ENCODE assay signal across 8 cellular contexts in genomic region chr11:10366568-10367331, GRCh38.
DNase-seq lines count a peak whose midpoint lies in the region; ATAC-seq, FAIRE-seq and TF ChIP-seq lines count a peak whose summit lies in the region.

No MANE protein-coding gene starts in this region.

- intact Hi-C loops in Right ventricle myocardium superior (cut with DNase I), result no loop called here

- H3K27ac ChIP-seq in DOHH2 (ENCODE audit: low read depth, low read length), result no peak overlapping the region
- H3K27ac ChIP-seq in SK-N-SH (ENCODE audit: low read depth in 2 of 2, low read length in 1 of 2), result no peak overlapping the region; a peak in 1 of 4 replicates

- H3K27me3 ChIP-seq in DOHH2 (ENCODE audit: control insufficient read depth, low read length), result no peaks in the 10 kb centered on the region
- no peaks in the 10 kb centered on the region for H3K27me3 ChIP-seq in MG63
- H3K27me3 ChIP-seq in SK-N-SH (ENCODE audit: insufficient read depth), result no peaks in the 10 kb centered on the region

- no peaks in the 10 kb centered on the region for H3K36me3 Mint-ChIP-seq in activated naive CD4-positive, alpha-beta T cell treated with anti-CD3 and anti-CD28 coated beads, Interleukin-2, amount 50 U/mL, for 72 hours

- POLR2A ChIA-PET in SK-N-SH (lab: Yijun Ruan, JAX), result no interaction called here

- no peaks in the 10 kb centered on the region for H3K36me3 ChIP-seq in DOHH2 (ENCODE audit: control insufficient read depth, low read length)
- no peaks in the 10 kb centered on the region for H3K36me3 ChIP-seq in MG63
- no peaks in the 10 kb centered on the region for H3K36me3 ChIP-seq in SK-N-SH (replicated peaks in 1 of 2; ENCODE audit: control insufficient read depth in 1 of 2, insufficient read depth in 2 of 2, low read length in 1 of 2)

- H4K20me1 ChIP-seq in DOHH2 (ENCODE audit: control insufficient read depth, insufficient read depth, low read depth, low read length), result no peaks in the 10 kb centered on the region
- H4K20me1 ChIP-seq in SK-N-SH (ENCODE audit: insufficient read depth), result no peaks in the 10 kb centered on the region

- H3K79me2 ChIP-seq in DOHH2 (ENCODE audit: control insufficient read depth, low read length) (no peaks in the 10 kb centered on the region), SK-N-SH (ENCODE audit: insufficient read depth) (no peaks in the 10 kb centered on the region)

- CTCF ChIA-PET in SK-N-SH (lab: Yijun Ruan, JAX), result interaction anchor here (0.7 to 3.6 kb wide), 12 partner anchors 8 to 375 kb away, joined by 3 to 20 read pairs (median 4); no protein-coding TSS in a partner anchor

- DNase-seq in H54 (ENCODE audit: insufficient read length, low spot score), result peak; percentile 66
- DNase-seq in MG63, result peak; percentile 92
- peak; percentile 39 for DNase-seq in SK-N-SH
- DNase-seq in activated naive CD4-positive, alpha-beta T cell treated with anti-CD3 and anti-CD28 coated beads, Interleukin-2, amount 50 U/mL, for 72 hours (ENCODE audit: low spot score in 2 of 2), result peak in 1 of 2 donors; percentile 66
- peak; percentile 84 for DNase-seq in Right ventricle myocardium superior
- peak; percentile 92 for DNase-seq in renal cortical epithelial cell (ENCODE audit: low read depth)

- TF ChIP-seq RAD21 in SK-N-SH (IDR thresholded peaks at IDR 0.05; ENCODE audit: low read length), result peak; percentile 73

- no peak overlapping the region for H2AFZ ChIP-seq in SK-N-SH (ENCODE audit: low read depth)

- no peak for TF ChIP-seq POLR2A in H54 (IDR thresholded peaks at IDR 0.05; ENCODE audit: low read depth, low read length)

- no peak overlapping the region for H3K9ac ChIP-seq in SK-N-SH

- peaks cover 0 to 4% of the 10 kb centered on the region in 2 donors for H3K9me3 Mint-ChIP-seq in activated naive CD4-positive, alpha-beta T cell treated with anti-CD3 and anti-CD28 coated beads, Interleukin-2, amount 50 U/mL, for 72 hours

- no peak overlapping the region for H3K27ac Mint-ChIP-seq in activated naive CD4-positive, alpha-beta T cell treated with anti-CD3 and anti-CD28 coated beads, Interleukin-2, amount 50 U/mL, for 72 hours

- TF ChIP-seq EP300 in SK-N-SH (IDR thresholded peaks at IDR 0.05; ENCODE audit: borderline replicate concordance in 1 of 2, low read depth in 1 of 2, low read length in 1 of 2), result 0 out of 4 replicates have a peak, but pooled peaks of 1 of the 2 experiments have one; percentile 5

- H3K4me1 ChIP-seq in DOHH2 (ENCODE audit: control insufficient read depth, low read length) (peaks cover 10% of the 10 kb centered on the region), SK-N-SH (ENCODE audit: control insufficient read depth in 1 of 2, insufficient read depth in 2 of 2, low read depth in 1 of 2, low read length in 1 of 2) (peaks cover 0 to 8% of the 10 kb centered on the region in 2 experiments; a peak in 1 of 4 replicates)

- H3K9me3 ChIP-seq in DOHH2 (ENCODE audit: control insufficient read depth, insufficient read depth, low read length) (no peaks in the 10 kb centered on the region), MG63 (no peaks in the 10 kb centered on the region), SK-N-SH (0 out of 2 replicates have a peak, but pooled peaks cover 3% of the 10 kb centered on the region)

- no peaks in the 10 kb centered on the region for H3K9me2 ChIP-seq in DOHH2 (replicated peaks; ENCODE audit: control insufficient read depth, low read length)
- no peaks in the 10 kb centered on the region for H3K9me2 ChIP-seq in SK-N-SH

- H3K4me2 ChIP-seq in DOHH2 (ENCODE audit: low read length) (peak overlapping the region; percentile 50), SK-N-SH (no peak overlapping the region)

- TF ChIP-seq CTCF in DOHH2 (IDR thresholded peaks at IDR 0.05; ENCODE audit: low read depth, low read length, poor library complexity, severe bottlenecking), result peak; percentile 89
- TF ChIP-seq CTCF in SK-N-SH (IDR thresholded peaks at IDR 0.05), result peak; percentile 72

- peak overlapping the region; percentile 29 for H3K4me3 ChIP-seq in DOHH2 (ENCODE audit: low read length)
- H3K4me3 ChIP-seq in MG63, result no peak overlapping the region
- H3K4me3 ChIP-seq in SK-N-SH (ENCODE audit: low read depth in 2 of 2, low read length in 1 of 2), result no peak overlapping the region

- ATAC-seq in activated naive CD4-positive, alpha-beta T cell treated with anti-CD3 and anti-CD28 coated beads, Interleukin-2, amount 50 U/mL, for 72 hours, result peak; percentile 67 to 82
- ATAC-seq in Right ventricle myocardium superior (ENCODE audit: poor library complexity), result peak; percentile 93
- no peak for ATAC-seq in GM18870 (IDR thresholded peaks at IDR 0.05; ENCODE audit: unreplicated experiment)

- FAIRE-seq in H54 (lab: Jason Lieb, UNC), result peak; percentile 96

- WGBS in SK-N-SH (ENCODE audit: low lambda C conversion rate), result 41% methylated on average over 6 of the region's 8 CpGs

- H3F3A ChIP-seq in DOHH2 (ENCODE audit: control insufficient read depth, insufficient read depth) (no peaks in the 10 kb centered on the region), SK-N-SH (replicated peaks; ENCODE audit: insufficient read depth) (no peaks in the 10 kb centered on the region)

TF ChIP-seq in SK-N-SH, 30 proteins besides CTCF, POLR2A, EP300 and RAD21 (continues in another document):
- TF ChIP-seq RCOR1 (IDR thresholded peaks at IDR 0.05; ENCODE audit: low read length) (no peak), CHD2 (IDR thresholded peaks at IDR 0.05; ENCODE audit: low read length, partially characterized antibody) (peak; percentile 61), FOXJ3 (CRISPR knock-in tag; IDR thresholded peaks at IDR 0.05) (no peak), USF2 (IDR thresholded peaks at IDR 0.05; ENCODE audit: borderline replicate concordance, low read depth, low read length) (no peak), MXI1 (IDR thresholded peaks at IDR 0.05; ENCODE audit: low read depth, low read length) (no peak), TAF1 (IDR thresholded peaks at IDR 0.05; ENCODE audit: borderline replicate concordance, low read depth, low read length) (no peak), USF1 (IDR thresholded peaks at IDR 0.05; ENCODE audit: borderline replicate concordance, low read depth) (no peak), RXRA (IDR thresholded peaks at IDR 0.05; ENCODE audit: borderline replicate concordance, low read depth) (no peak), MAX (IDR thresholded peaks at IDR 0.05; ENCODE audit: low read depth) (peak; percentile 64), POLR2AphosphoS5 (IDR thresholded peaks at IDR 0.05; ENCODE audit: low read depth, low read length) (no peak), FOSL2 (IDR thresholded peaks at IDR 0.05; ENCODE audit: borderline replicate concordance, low read depth) (no peak), GATA2 (CRISPR knock-in tag; IDR thresholded peaks at IDR 0.05) (no peak), SMC3 (IDR thresholded peaks at IDR 0.05; ENCODE audit: low read depth, low read length) (peak; percentile 50), RFX5 (IDR thresholded peaks at IDR 0.05; ENCODE audit: low read length) (no peak), SIN3A (IDR thresholded peaks at IDR 0.05; ENCODE audit: borderline replicate concordance, low read depth, low read length) (no peak), JUND (IDR thresholded peaks at IDR 0.05) (no peak), REST (IDR thresholded peaks at IDR 0.05; ENCODE audit: low read depth, low read length) (peak; percentile 38; the same call in 1 of the 2 replicates), ELF1 (IDR thresholded peaks at IDR 0.05) (no peak), MEF2A (IDR thresholded peaks at IDR 0.05; ENCODE audit: borderline replicate concordance, low read depth) (no peak)
